In genomic region chr5:21397693-21398092, GRCh38 we compare ENCODE assay signal across 24 cellular contexts.
DNase-seq lines count a peak whose midpoint lies in the region; ATAC-seq and TF ChIP-seq lines count a peak whose summit lies in the region.
"Had no signal": no experiment of that assay in that cellular context is flagged by ENCODE, and none has a peak within 500 bp of the region (broad histone marks: within the 10 kb centered on the region; RNA-seq: fewer than 3 reads in every experiment).

No MANE protein-coding gene starts in this region.

- no peak overlapping the region for H3K4me3 Mint-ChIP-seq in stimulated activated naive B cell treated with anti-CD40 and anti-IgM and Interleukin-4, amounts not matched to agents 10 μg/mL and 1 μg/mL and 100 μg/mL, for 72 hours
- no peak overlapping the region for H3K4me3 Mint-ChIP-seq in mesothelial cell of epicardium
- H3K4me3 Mint-ChIP-seq: activated CD8-positive, alpha-beta T cell treated with anti-CD3 and anti-CD28 coated beads for 36 hours; activated naive CD4-positive, alpha-beta T cell treated with anti-CD3 and anti-CD28 coated beads, Interleukin-2, amount 10 ng/mL, durations not matched to agents 7 days and 5 days; activated T-cell treated with anti-CD3 and anti-CD28 coated beads, Interleukin-2, amount 50 U/mL, for 24 hours; CD4-positive, alpha-beta memory T cell had no signal

- H3K9me3 Mint-ChIP-seq in stimulated activated naive B cell treated with anti-CD40 and anti-IgM and Interleukin-4, amounts not matched to agents 10 μg/mL and 1 μg/mL and 100 μg/mL, for 72 hours, result no peaks in the 10 kb centered on the region
- no peaks in the 10 kb centered on the region for H3K9me3 Mint-ChIP-seq in mesothelial cell of epicardium
- H3K9me3 Mint-ChIP-seq: activated CD8-positive, alpha-beta T cell treated with anti-CD3 and anti-CD28 coated beads for 36 hours; activated T-cell treated with anti-CD3 and anti-CD28 coated beads, Interleukin-2, amount 50 U/mL, for 24 hours had no signal

- DNase-seq in stimulated activated naive B cell treated with anti-CD40 and anti-IgM and Interleukin-4, amounts not matched to agents 10 μg/mL and 1 μg/mL and 100 μg/mL, for 72 hours, result no peak
- DNase-seq in anterior cingulate cortex (lab: John Stamatoyannopoulos, UW) (no peak), mesothelial cell of epicardium (ENCODE audit: low spot score in 2 of 2, unreplicated experiment in 2 of 2) (no peak)
- DNase-seq: activated CD8-positive, alpha-beta T cell treated with anti-CD3 and anti-CD28 coated beads for 36 hours; activated naive CD4-positive, alpha-beta T cell treated with anti-CD3 and anti-CD28 coated beads, Interleukin-2, amount 10 ng/mL, durations not matched to agents 7 days and 5 days; activated T-cell treated with anti-CD3 and anti-CD28 coated beads, Interleukin-2, amount 50 U/mL, for 24 hours; aorta; CD4-positive, alpha-beta memory T cell; central memory CD4-positive, alpha-beta T cell; foreskin keratinocyte; IMR-90; NCI-H446 treated with DMSO at 0.1 percent for 48 hours; RPMI8226; small intestine; stimulated activated CD4-positive, alpha-beta T cell treated with anti-CD3 and anti-CD28 coated beads, Interleukin-2, amount 100 ng/mL, for 48 hours; stomach; T-helper 9 cell; trophoblast cell had no signal

- no peaks in the 10 kb centered on the region for H3K4me1 Mint-ChIP-seq in stimulated activated naive B cell treated with anti-CD40 and anti-IgM and Interleukin-4, amounts not matched to agents 10 μg/mL and 1 μg/mL and 100 μg/mL, for 72 hours
- H3K4me1 Mint-ChIP-seq in mesothelial cell of epicardium, result peaks cover 4% of the 10 kb centered on the region

- ATAC-seq in GM19043 (IDR thresholded peaks at IDR 0.05; ENCODE audit: low read depth, unreplicated experiment) (peak; percentile 76), HG02763 (IDR thresholded peaks at IDR 0.05; ENCODE audit: unreplicated experiment) (peak; percentile 77), HG03432 (IDR thresholded peaks at IDR 0.05; ENCODE audit: unreplicated experiment) (peak; percentile 77), GM21825 (IDR thresholded peaks at IDR 0.05; ENCODE audit: unreplicated experiment) (no peak)
- ATAC-seq in stimulated activated naive B cell treated with anti-CD40 and anti-IgM and Interleukin-4, amounts not matched to agents 10 μg/mL and 1 μg/mL and 100 μg/mL, for 72 hours (replicated peaks), result peak; percentile 43 to 54
- ATAC-seq: activated CD8-positive, alpha-beta T cell treated with anti-CD3 and anti-CD28 coated beads for 36 hours; foreskin keratinocyte; HCT116; SK-N-SH treated with all-trans-retinoic acid at 6 μM for 48 hours had no signal

- H3K27ac Mint-ChIP-seq in stimulated activated naive B cell treated with anti-CD40 and anti-IgM and Interleukin-4, amounts not matched to agents 10 μg/mL and 1 μg/mL and 100 μg/mL, for 72 hours, result no peak overlapping the region
- no peak overlapping the region for H3K27ac Mint-ChIP-seq in mesothelial cell of epicardium
- H3K27ac Mint-ChIP-seq: activated CD8-positive, alpha-beta T cell treated with anti-CD3 and anti-CD28 coated beads for 36 hours; activated naive CD4-positive, alpha-beta T cell treated with anti-CD3 and anti-CD28 coated beads, Interleukin-2, amount 10 ng/mL, durations not matched to agents 7 days and 5 days; activated T-cell treated with anti-CD3 and anti-CD28 coated beads, Interleukin-2, amount 50 U/mL, for 24 hours; CD4-positive, alpha-beta memory T cell had no signal

- H3K36me3 Mint-ChIP-seq in stimulated activated naive B cell treated with anti-CD40 and anti-IgM and Interleukin-4, amounts not matched to agents 10 μg/mL and 1 μg/mL and 100 μg/mL, for 72 hours, result no peaks in the 10 kb centered on the region
- H3K36me3 Mint-ChIP-seq in mesothelial cell of epicardium, result no peaks in the 10 kb centered on the region
- H3K36me3 Mint-ChIP-seq: activated naive CD4-positive, alpha-beta T cell treated with anti-CD3 and anti-CD28 coated beads, Interleukin-2, amount 10 ng/mL, durations not matched to agents 7 days and 5 days; CD4-positive, alpha-beta memory T cell had no signal

- H3K27me3 Mint-ChIP-seq in stimulated activated naive B cell treated with anti-CD40 and anti-IgM and Interleukin-4, amounts not matched to agents 10 μg/mL and 1 μg/mL and 100 μg/mL, for 72 hours, result no peaks in the 10 kb centered on the region
- peaks cover 2% of the 10 kb centered on the region for H3K27me3 Mint-ChIP-seq in mesothelial cell of epicardium (ENCODE audit: low read depth)
- H3K27me3 Mint-ChIP-seq: activated CD8-positive, alpha-beta T cell treated with anti-CD3 and anti-CD28 coated beads for 36 hours; activated naive CD4-positive, alpha-beta T cell treated with anti-CD3 and anti-CD28 coated beads, Interleukin-2, amount 10 ng/mL, durations not matched to agents 7 days and 5 days; activated T-cell treated with anti-CD3 and anti-CD28 coated beads, Interleukin-2, amount 50 U/mL, for 24 hours; CD4-positive, alpha-beta memory T cell had no signal

- no peak for TF ChIP-seq CTCF in mesothelial cell of epicardium (IDR thresholded peaks at IDR 0.05; ENCODE audit: unreplicated experiment)
